In the genomic region with DNA sequence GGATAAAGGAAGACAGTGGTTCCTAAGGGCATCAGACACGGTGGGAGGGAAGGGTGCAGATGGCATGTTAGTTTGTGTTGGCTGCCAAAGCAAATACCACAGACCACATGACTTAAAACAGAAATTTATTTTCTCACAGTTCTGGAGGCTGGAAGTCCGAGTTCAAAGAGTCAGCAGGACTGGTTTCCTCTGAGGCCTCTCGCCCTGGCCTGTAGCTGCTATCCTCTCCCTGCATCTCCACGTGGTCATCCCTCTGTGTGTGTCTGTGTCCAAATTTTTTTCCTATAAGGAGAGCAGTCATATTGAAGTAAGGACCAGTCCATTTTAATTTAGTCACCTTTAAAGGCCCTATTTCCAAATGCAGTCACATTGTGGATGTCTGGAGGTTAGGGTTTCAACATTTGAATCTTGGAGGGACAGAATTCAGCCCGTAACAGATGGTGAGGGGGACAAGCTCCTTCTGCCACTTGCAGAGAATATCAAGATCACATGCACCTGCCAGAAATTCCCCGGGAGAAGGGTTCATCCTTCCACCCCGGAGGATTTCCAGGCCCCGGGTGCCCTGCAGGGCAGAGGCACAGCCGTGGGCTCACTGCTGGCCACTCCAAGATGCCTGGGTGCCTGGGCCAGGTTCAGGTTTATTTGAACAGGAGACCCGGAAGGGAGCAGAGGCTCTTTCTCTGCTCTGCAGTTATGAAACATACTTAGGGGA, we compare ENCODE assay signal across 10 cellular contexts. TPM values are rescaled to one million over a fixed set of nuclear protein-coding genes. Genes with fewer than 3 reads are reported as not detected.
DNase-seq lines count a peak whose midpoint lies in the region; ATAC-seq lines count a peak whose summit lies in the region.
"Had no signal": no experiment of that assay in that cellular context is flagged by ENCODE, and none has a peak within 500 bp of the region (broad histone marks: within the 10 kb centered on the region; RNA-seq: fewer than 3 reads in every experiment).

No MANE protein-coding gene starts in this region.

- peak in 1 of 5 donors; percentile 51 for DNase-seq in CD4-positive, alpha-beta memory T cell
- peak; percentile 71 for DNase-seq in HT1080 (ENCODE audit: low read depth)
- DNase-seq in activated CD8-positive, alpha-beta T cell treated with anti-CD3 and anti-CD28 coated beads, Interleukin-2, amount 10 ng/mL, durations not matched to agents 7 days and 5 days = no peak
- no peak for DNase-seq in left colon
- DNase-seq in T1000 (lab: John Stamatoyannopoulos, UW) = no peak
- DNase-seq: kidney had no signal

- no peak for ATAC-seq in activated CD8-positive, alpha-beta T cell treated with anti-CD3 and anti-CD28 coated beads, Interleukin-2, amount 10 ng/mL, durations not matched to agents 7 days and 5 days
- ATAC-seq in left colon (peak; percentile 25), HG02840 (IDR thresholded peaks at IDR 0.05; ENCODE audit: low FRiP score, unreplicated experiment) (no peak), GM19023 (IDR thresholded peaks at IDR 0.05; ENCODE audit: unreplicated experiment) (no peak), GM19035 (IDR thresholded peaks at IDR 0.05; ENCODE audit: unreplicated experiment) (no peak)

- H3K4me3 ChIP-seq in CD4-positive, alpha-beta memory T cell (ENCODE audit: low read length in 2 of 2) = peak overlapping the region in 1 of 2 donors; percentile 2
- H3K4me3 ChIP-seq: SK-N-MC had no signal

- intact Hi-C loops in CD4-positive, alpha-beta memory T cell (cut with micrococcal nuclease) = no loop called here
- intact Hi-C loops in left colon (cut with DNase I, micrococcal nuclease) = no loop called here

- H3K4me1 ChIP-seq in CD4-positive, alpha-beta memory T cell (ENCODE audit: insufficient read depth, low read length) = peaks cover 83% of the 10 kb centered on the region

- peaks cover 63 to 95% (median 78%) of the 10 kb centered on the region in 4 donors for H3K4me1 Mint-ChIP-seq in CD4-positive, alpha-beta memory T cell
- H3K4me1 Mint-ChIP-seq in activated CD8-positive, alpha-beta T cell treated with anti-CD3 and anti-CD28 coated beads, Interleukin-2, amount 10 ng/mL, durations not matched to agents 7 days and 5 days (ENCODE audit: low read depth) = peaks cover 90% of the 10 kb centered on the region

- peaks cover 0 to 1% (median 0%) of the 10 kb centered on the region in 8 donors for H3K9me3 Mint-ChIP-seq in CD4-positive, alpha-beta memory T cell
- H3K9me3 Mint-ChIP-seq in activated CD8-positive, alpha-beta T cell treated with anti-CD3 and anti-CD28 coated beads, Interleukin-2, amount 10 ng/mL, durations not matched to agents 7 days and 5 days (ENCODE audit: insufficient read depth) = no peaks in the 10 kb centered on the region

- peak overlapping the region; percentile 57 for H3K27ac ChIP-seq in CD4-positive, alpha-beta memory T cell (ENCODE audit: low read depth, low read length)
- H3K27ac ChIP-seq: SK-N-MC had no signal

- no peaks in the 10 kb centered on the region for H3K36me3 ChIP-seq in CD4-positive, alpha-beta memory T cell (ENCODE audit: insufficient read depth, low read length)

- no peaks in the 10 kb centered on the region for H3K27me3 Mint-ChIP-seq in CD4-positive, alpha-beta memory T cell
- H3K27me3 Mint-ChIP-seq in activated CD8-positive, alpha-beta T cell treated with anti-CD3 and anti-CD28 coated beads, Interleukin-2, amount 10 ng/mL, durations not matched to agents 7 days and 5 days (ENCODE audit: low read depth) = no peaks in the 10 kb centered on the region

- POLR2A ChIA-PET in CD4-positive, alpha-beta memory T cell (lab: Charles Lee; ENCODE audit: partially characterized antibody) = interaction anchor here (0.7 to 13.3 kb wide), 5 partner anchors 10 to 109 kb away, joined by 3 to 565 read pairs (median 173); partner anchors contain the start of gene MGAT4A
- POLR2A ChIA-PET in activated CD8-positive, alpha-beta T cell treated with anti-CD3 and anti-CD28 coated beads, Interleukin-2, amount 10 ng/mL, durations not matched to agents 7 days and 5 days (lab: Charles Lee) = interaction anchor here (0.6 to 6.5 kb wide), 5 partner anchors 11 to 112 kb away, joined by 3 to 128 read pairs (median 4); partner anchors contain the start of gene MGAT4A

- peak overlapping the region; percentile 67 to 98 (median 76) for H3K4me3 Mint-ChIP-seq in CD4-positive, alpha-beta memory T cell
- peak overlapping the region; percentile 46 for H3K4me3 Mint-ChIP-seq in activated CD8-positive, alpha-beta T cell treated with anti-CD3 and anti-CD28 coated beads, Interleukin-2, amount 10 ng/mL, durations not matched to agents 7 days and 5 days

- peak overlapping the region; percentile 89 to 100 (median 98) for H3K27ac Mint-ChIP-seq in CD4-positive, alpha-beta memory T cell
- peak overlapping the region; percentile 72 for H3K27ac Mint-ChIP-seq in activated CD8-positive, alpha-beta T cell treated with anti-CD3 and anti-CD28 coated beads, Interleukin-2, amount 10 ng/mL, durations not matched to agents 7 days and 5 days

- H3K9me3 ChIP-seq in CD4-positive, alpha-beta memory T cell (ENCODE audit: control insufficient read depth in 1 of 2, low read length in 2 of 2) = no peaks in the 10 kb centered on the region

- H3K36me3 Mint-ChIP-seq in CD4-positive, alpha-beta memory T cell = peaks cover 0 to 9% of the 10 kb centered on the region in 2 donors
- peaks cover 37% of the 10 kb centered on the region for H3K36me3 Mint-ChIP-seq in activated CD8-positive, alpha-beta T cell treated with anti-CD3 and anti-CD28 coated beads, Interleukin-2, amount 10 ng/mL, durations not matched to agents 7 days and 5 days (ENCODE audit: low read depth)

- no peaks in the 10 kb centered on the region for H3K27me3 ChIP-seq in CD4-positive, alpha-beta memory T cell (ENCODE audit: insufficient read depth, low read length)

- CTCF ChIA-PET in CD4-positive, alpha-beta memory T cell (lab: Charles Lee; ENCODE audit: partially characterized antibody) = interaction anchor here (1.2 to 1.8 kb wide), 3 partner anchors 36 to 55 kb away, joined by 4 to 6 read pairs (median 4); no protein-coding TSS in a partner anchor
- CTCF ChIA-PET in activated CD8-positive, alpha-beta T cell treated with anti-CD3 and anti-CD28 coated beads, Interleukin-2, amount 10 ng/mL, durations not matched to agents 7 days and 5 days (lab: Charles Lee) = interaction anchor here (1.0 to 5.7 kb wide), 4 partner anchors 11 to 120 kb away, joined by 4 to 67 read pairs (median 4); partner anchors contain the start of gene MGAT4A

RNA-seq across cellular contexts. Expression of gene MGAT4A, which starts 38.0 kb away (rescaled TPM):
- total RNA-seq in CD4-positive, alpha-beta memory T cell = 100 to 1,000 TPM; 256 to 270 TPM
- 100 to 1,000 TPM; 223 to 336 TPM for polyA plus RNA-seq in CD4-positive, alpha-beta memory T cell
- total RNA-seq in HT1080 (2014; rRNA removed; shearing (Covaris generic)) = 5.0 and 5.6 TPM in 2 replicates
- polyA plus RNA-seq in HT1080 (2015; cell fraction: cytosol; rRNA removed) = 0.24 and 0.42 TPM in 2 replicates
- polyA plus RNA-seq in HT1080 (2015; cell fraction: nucleus; rRNA removed) = 0.08 and 0.48 TPM in 2 replicates
- total RNA-seq in activated CD8-positive, alpha-beta T cell treated with anti-CD3 and anti-CD28 coated beads, Interleukin-2, amount 10 ng/mL, durations not matched to agents 7 days and 5 days = 10 to 100 TPM; 73.4 to 76.2 TPM
- total RNA-seq in left colon = 100 to 1,000 TPM; 115 to 154 TPM

Comparison
In these comparisons a context has a peak if more than half of its experiments do, and no peak if none do; other contexts are left out.
1. RNA of gene MGAT4A, which starts 38.0 kb away (total RNA-seq): 256 to 270 TPM in CD4-positive, alpha-beta memory T cell, 115 to 154 TPM in left colon and 73.4 to 76.2 TPM in activated CD8-positive, alpha-beta T cell treated with anti-CD3 and anti-CD28 coated beads, Interleukin-2, amount 10 ng/mL, durations not matched to agents 7 days and 5 days; 5.0 to 5.6 TPM in HT1080; every median in the first group is over 10 times any median in the second.